28 cellular contexts compared by ENCODE assay signal in genomic region chr15:71256934-71257333, GRCh38.
A peak's percentile ranks its signal among the peaks of the same experiment; 100 is the strongest.
DNase-seq lines count a peak whose midpoint lies in the region; ATAC-seq, FAIRE-seq and TF ChIP-seq lines count a peak whose summit lies in the region.
"Had no signal": no experiment of that assay in that cellular context is flagged by ENCODE, and none has a peak within 500 bp of the region (broad histone marks: within the 10 kb centered on the region; RNA-seq: fewer than 3 reads in every experiment).

No MANE protein-coding gene starts in this region.

- DNase-seq in bronchial epithelial cell (ENCODE audit: low read depth) (no peak), D341Med (ENCODE audit: low spot score) (no peak), Ammon's horn (ENCODE audit: low spot score) (no peak), HTR-8/SVneo (ENCODE audit: insufficient read length, low spot score) (no peak)
- DNase-seq: activated CD4-positive, alpha-beta T cell treated with anti-CD3 and anti-CD28 coated beads for 48 hours; activated naive CD4-positive, alpha-beta T cell treated with anti-CD3 and anti-CD28 coated beads, Interleukin-2, amount 10 ng/mL, durations not matched to agents 7 days and 5 days; body of pancreas; CD8-positive, alpha-beta memory T cell; hippocampal formation; immature natural killer cell; left cardiac atrium; naive thymus-derived CD4-positive, alpha-beta T cell; NCI-H1105 treated with DMSO at 0.1 percent for 48 hours; NCI-H1930; NCI-H524; nucleus accumbens; right lobe of liver; Right ventricle myocardium superior; stimulated activated naive CD8-positive, alpha-beta T cell treated with anti-CD3 and anti-CD28 coated beads, Interleukin-15, amount 100 ng/mL, for 72 hours had no signal

- no peaks in the 10 kb centered on the region for H4K20me1 ChIP-seq in Loucy (ENCODE audit: insufficient read depth, low read length, poor library complexity, severe bottlenecking)

- no peaks in the 10 kb centered on the region for H3K4me1 ChIP-seq in Loucy (ENCODE audit: insufficient read depth, low read length, poor library complexity, severe bottlenecking)
- H3K4me1 ChIP-seq: body of pancreas, prostate gland, right lobe of liver had no signal

- no peak overlapping the region for H3K9ac ChIP-seq in Loucy (ENCODE audit: low read depth, low read length, poor library complexity, severe bottlenecking)

- H3K27me3 ChIP-seq in Loucy (ENCODE audit: insufficient read depth, low read length, poor library complexity, severe bottlenecking) (no peaks in the 10 kb centered on the region), bronchial epithelial cell (ENCODE audit: control insufficient read depth, insufficient read depth, low read length) (no peaks in the 10 kb centered on the region)
- H3K27me3 ChIP-seq: body of pancreas, right lobe of liver had no signal

- H3K4me2 ChIP-seq in Loucy (ENCODE audit: low read depth, low read length, poor library complexity, severe bottlenecking), result no peak overlapping the region

- no peaks in the 10 kb centered on the region for H3K9me2 ChIP-seq in Loucy (replicated peaks; ENCODE audit: low read depth, low read length)

- H3F3A ChIP-seq in Loucy (ENCODE audit: low read depth), result no peaks in the 10 kb centered on the region

- FAIRE-seq in bronchial epithelial cell (lab: Jason Lieb, UNC) (peak; percentile 91), HTR-8/SVneo (lab: Jason Lieb, UNC) (no peak)
- FAIRE-seq: endothelial cell of umbilical vein had no signal

- no peak for ATAC-seq in GM18498 (IDR thresholded peaks at IDR 0.05; ENCODE audit: unreplicated experiment)
- ATAC-seq: activated T-helper 17 cell treated with anti-CD3 and anti-CD28 coated beads, Interleukin-2, amount 50 U/mL, for 72 hours; body of pancreas; left cardiac atrium; naive thymus-derived CD4-positive, alpha-beta T cell; right lobe of liver; stimulated activated naive CD8-positive, alpha-beta T cell treated with anti-CD3 and anti-CD28 coated beads, Interleukin-15, amount 100 ng/mL, for 72 hours had no signal

- H2AFZ ChIP-seq in Loucy (ENCODE audit: low read length), result no peak overlapping the region

- H3K36me3 ChIP-seq in Loucy (ENCODE audit: insufficient read depth, low read length) (no peaks in the 10 kb centered on the region), bronchial epithelial cell (ENCODE audit: control insufficient read depth, insufficient read depth, low read length) (peaks cover 1% of the 10 kb centered on the region)
- H3K36me3 ChIP-seq: prostate gland, right lobe of liver had no signal

- no peaks in the 10 kb centered on the region for H3K9me3 ChIP-seq in Loucy (ENCODE audit: insufficient read depth, low read depth, low read length)
- H3K9me3 ChIP-seq: body of pancreas, prostate gland, right lobe of liver, thoracic aorta had no signal

- TF ChIP-seq CTCF in 22Rv1 (IDR thresholded peaks at IDR 0.05), result 0 out of 2 replicates have a peak, but pooled peaks have one; percentile 4
- TF ChIP-seq CTCF in GM12874 (IDR thresholded peaks at IDR 0.05; ENCODE audit: insufficient read depth, low read depth, low read length), result 0 out of 2 replicates have a peak, but pooled peaks have one; percentile 13
- peak; percentile 33; the same call in 1 of the 2 replicates for TF ChIP-seq CTCF in Loucy (conservative IDR thresholded peaks at IDR 0.05; ENCODE audit: low read length)
- no peak for TF ChIP-seq CTCF in bronchial epithelial cell (IDR thresholded peaks at IDR 0.05; ENCODE audit: insufficient read depth, low read length, severe bottlenecking)

- H3K27ac ChIP-seq in 22Rv1, result no peak overlapping the region
- H3K27ac ChIP-seq: body of pancreas, prostate gland, right lobe of liver, thoracic aorta had no signal

- H3K4me3 ChIP-seq in Loucy (ENCODE audit: low read length, poor library complexity, severe bottlenecking), result no peak overlapping the region
- H3K4me3 ChIP-seq in bronchial epithelial cell (ENCODE audit: low read depth, low read length), result no peak overlapping the region
- H3K4me3 ChIP-seq: body of pancreas, lung, prostate gland, right lobe of liver, thoracic aorta had no signal

- no peaks in the 10 kb centered on the region for H3K79me2 ChIP-seq in Loucy (ENCODE audit: insufficient read depth, low read length)
